Comparison of ENCODE assay signal across 14 cellular contexts in the genomic region with DNA sequence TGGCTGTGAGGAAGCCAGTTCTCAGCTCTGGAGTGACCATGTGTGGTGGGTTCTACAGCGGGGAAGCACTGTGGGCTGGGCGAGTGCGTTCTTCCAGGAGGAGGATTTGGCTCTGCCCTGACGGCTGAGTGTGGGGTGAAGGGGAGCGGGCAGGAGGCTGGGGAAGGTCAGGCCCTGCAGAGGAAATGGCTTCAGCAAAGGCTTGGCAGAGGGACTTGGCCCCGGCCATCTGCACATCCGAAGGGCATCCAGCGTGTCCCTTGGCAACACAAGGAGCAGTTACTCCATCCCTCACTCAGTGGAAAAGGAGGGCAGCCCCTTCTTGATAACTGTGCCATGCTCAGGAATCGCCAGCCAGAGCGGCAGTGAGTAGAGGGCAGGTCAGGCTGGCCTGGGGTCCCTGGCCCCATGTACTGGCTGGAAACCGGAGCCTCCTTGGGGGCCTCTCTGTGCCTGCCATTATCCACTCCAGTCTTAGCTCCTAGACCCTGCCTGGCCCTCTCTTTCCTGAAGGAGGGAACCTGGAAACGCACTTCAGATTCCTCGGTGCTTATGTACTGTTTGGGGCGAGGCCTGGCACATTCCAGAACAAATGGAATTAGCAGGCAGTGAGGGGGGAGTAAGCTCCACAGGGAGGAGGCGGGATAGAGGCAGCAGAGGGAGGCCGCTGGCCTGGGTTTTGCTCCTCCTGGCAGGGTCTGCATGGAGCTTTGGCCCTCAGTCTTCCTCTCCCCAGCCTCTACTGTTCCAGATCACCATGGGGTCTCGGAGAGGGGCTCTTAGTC.
DNase-seq lines count a peak whose midpoint lies in the region; ATAC-seq and TF ChIP-seq lines count a peak whose summit lies in the region.
"Had no signal": no experiment of that assay in that cellular context is flagged by ENCODE, and none has a peak within 500 bp of the region (broad histone marks: within the 10 kb centered on the region; RNA-seq: fewer than 3 reads in every experiment).

No MANE protein-coding gene starts in this region.

- no peaks in the 10 kb centered on the region for H3K79me2 ChIP-seq in GM23338 (replicated peaks; ENCODE audit: insufficient read depth)

- H3K9me3 Mint-ChIP-seq in GM23338 = no peaks in the 10 kb centered on the region; the same call in 2 of the 3 replicates

- intact Hi-C loops in posterior vena cava (cut with DNase I) = no loop called here

- H3K4me1 Mint-ChIP-seq in GM23338 = peaks cover 5% of the 10 kb centered on the region; the same call in 2 of the 3 replicates

- H3K27ac ChIP-seq in GM23338 (ENCODE audit: low read depth) = no peak overlapping the region

- peaks cover 7% of the 10 kb centered on the region for H3K27me3 Mint-ChIP-seq in GM23338 (ENCODE audit: insufficient read depth, low read depth, poor library complexity)

- no peaks in the 10 kb centered on the region for H3K27me3 ChIP-seq in GM23338 (ENCODE audit: insufficient read depth)
- peaks cover 13% of the 10 kb centered on the region for H3K27me3 ChIP-seq in skeletal muscle satellite cell (ENCODE audit: control insufficient read depth, insufficient read depth, low read length)

- no peak overlapping the region for H3K4me3 Mint-ChIP-seq in GM23338

- H3K4me1 ChIP-seq in GM23338 (ENCODE audit: insufficient read depth) (no peaks in the 10 kb centered on the region), skeletal muscle satellite cell (ENCODE audit: control insufficient read depth, insufficient read depth, low read length) (peaks cover 19% of the 10 kb centered on the region)

- DNase-seq in GM23338 (ENCODE audit: low spot score) = peak; percentile 39
- peak; percentile 70 for DNase-seq in cerebellum (ENCODE audit: low spot score)
- peak; percentile 96 for DNase-seq in islet precursor cell
- DNase-seq in posterior vena cava (ENCODE audit: low spot score) = no peak
- DNase-seq in NCI-H1436 treated with DMSO at 0.1 percent for 48 hours (lab: John Stamatoyannopoulos, UW) = no peak
- DNase-seq in AML-193 (lab: John Stamatoyannopoulos, UW) = no peak
- DNase-seq: activated CD4-positive, alpha-beta T cell treated with anti-CD3 and anti-CD28 coated beads, Interleukin-2, amount 50 U/mL, for 1 hour; COR-L47; glutamatergic neuron; occipital lobe; SHP77 treated with DMSO at 0.1 percent for 48 hours had no signal

- no peaks in the 10 kb centered on the region for H3K36me3 Mint-ChIP-seq in GM23338 (ENCODE audit: low read depth)

- peak; percentile 38 for ATAC-seq in GM23338
- ATAC-seq in HG03520 (IDR thresholded peaks at IDR 0.05; ENCODE audit: unreplicated experiment) = no peak
- ATAC-seq: HCT116 had no signal

- peak overlapping the region; percentile 43; the same call in 1 of the 2 replicates for H2AFZ ChIP-seq in GM23338

- no peak overlapping the region for H3K4me3 ChIP-seq in GM23338
- H3K4me3 ChIP-seq in skeletal muscle satellite cell (ENCODE audit: low read length) = no peak overlapping the region

- H3K9ac ChIP-seq in skeletal muscle satellite cell (ENCODE audit: low read depth, low read length) = peak overlapping the region; percentile 59

- no peaks in the 10 kb centered on the region for H3F3A ChIP-seq in GM23338 (replicated peaks; ENCODE audit: low read depth)

- no peaks in the 10 kb centered on the region for H3K36me3 ChIP-seq in GM23338 (ENCODE audit: insufficient read depth)
- H3K36me3 ChIP-seq in skeletal muscle satellite cell (ENCODE audit: insufficient read depth, low read length) = no peaks in the 10 kb centered on the region

- no peak for TF ChIP-seq CTCF in GM23338 (conservative IDR thresholded peaks at IDR 0.05; ENCODE audit: low read depth in 2 of 2)

- no peak overlapping the region for H3K27ac Mint-ChIP-seq in GM23338

- no peak overlapping the region for H3K4me2 ChIP-seq in GM23338
- H3K4me2 ChIP-seq in skeletal muscle satellite cell (ENCODE audit: low read length) = peak overlapping the region; percentile 36

- H3K9me2 ChIP-seq in GM23338 (ENCODE audit: insufficient read depth) = no peaks in the 10 kb centered on the region

- H3K9me3 ChIP-seq in skeletal muscle satellite cell (replicated peaks; ENCODE audit: low read length) = no peaks in the 10 kb centered on the region

- H4K20me1 ChIP-seq in GM23338 (replicated peaks; ENCODE audit: insufficient read depth) = no peaks in the 10 kb centered on the region

TF ChIP-seq in GM23338, 12 proteins besides CTCF, POLR2A, EP300 and RAD21 (continues in another document):
- TF ChIP-seq POLR2AphosphoS5 (IDR thresholded peaks at IDR 0.05; ENCODE audit: low read depth) (no peak), ZNF462 (CRISPR knock-in tag; IDR thresholded peaks at IDR 0.05) (no peak), ZNF114 (CRISPR knock-in tag; IDR thresholded peaks at IDR 0.05) (no peak), EZH2phosphoT487 (IDR thresholded peaks at IDR 0.05; ENCODE audit: unreplicated experiment) (no peak)

Comparison
In these comparisons a context has a peak if more than half of its experiments do, and no peak if none do; other contexts are left out.
1. DNase-seq: peak in GM23338 (single experiment), cerebellum (single experiment) and islet precursor cell (single experiment); none in posterior vena cava (single experiment), NCI-H1436 treated with DMSO at 0.1 percent for 48 hours (single experiment) and AML-193 (0 of 2).